ENCODE assay signal across 20 cellular contexts in the genomic region with DNA sequence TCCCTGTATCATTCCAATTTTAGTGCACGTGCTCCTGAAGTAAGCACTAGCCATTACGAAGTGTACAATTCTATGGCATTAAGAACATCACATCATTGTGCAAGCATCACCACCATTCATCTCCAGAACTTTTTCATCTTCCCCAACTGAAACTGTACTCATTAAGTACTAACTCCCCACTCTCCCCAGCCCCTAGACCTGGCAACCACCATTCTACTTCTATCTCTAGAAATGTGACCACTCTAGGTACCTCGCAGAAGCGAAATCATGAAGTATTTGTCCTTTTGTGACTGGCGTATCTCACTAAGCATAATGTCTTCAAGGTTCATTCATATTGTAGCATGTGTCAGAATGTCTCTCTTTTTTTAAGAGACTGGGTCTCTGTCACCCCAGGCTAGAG. TPM values are rescaled to one million over a fixed set of nuclear protein-coding genes. Genes with fewer than 3 reads are reported as not detected.
"Had no signal": no experiment of that assay in that cellular context is flagged by ENCODE, and none has a peak within 500 bp of the region (broad histone marks: within the 10 kb centered on the region; RNA-seq: fewer than 3 reads in every experiment).

No MANE protein-coding gene starts in this region.

- H3K27ac ChIP-seq: epithelial cell of prostate, neutrophil, parathyroid adenoma, tibial nerve had no signal

- H3K9me3 ChIP-seq: mucosa of descending colon, neutrophil, tibial nerve had no signal

- H3K27me3 ChIP-seq: neutrophil, tibial nerve had no signal

- H3K4me3 ChIP-seq: mucosa of descending colon, tibial nerve had no signal

- DNase-seq: activated CD4-positive, alpha-beta T cell treated with anti-CD3 and anti-CD28 coated beads, Interleukin-2, amount 50 U/mL, for 48 hours; activated CD8-positive, alpha-beta memory T cell treated with anti-CD3 and anti-CD28 coated beads, Interleukin-2, amount 50 U/mL, for 4 hours; aorta; cerebellar nuclear complex; foreskin melanocyte; head of caudate nucleus; kidney glomerular epithelial cell; left ventricle myocardium superior; mucosa of descending colon; natural killer cell; stimulated activated naive B cell treated with anti-CD40 and anti-IgM and Interleukin-4, amounts not matched to agents 10 μg/mL and 1 μg/mL and 100 μg/mL, for 72 hours; substantia nigra had no signal

- H3K27ac Mint-ChIP-seq: dendritic cell treated with granulocyte-macrophage colony-stimulating factor and Interleukin-4, amounts not matched to agents 40 ng/mL and 50 ng/mL, for 4 days; memory B cell; T-helper 2 cell treated with Interferon-gamma antibody and Interleukin-4, amounts not matched to agents 5 μg/mL and 100 μg/mL, for 36 hours had no signal

- ATAC-seq: mucosa of descending colon, natural killer cell had no signal

- H3K27me3 Mint-ChIP-seq: dendritic cell treated with granulocyte-macrophage colony-stimulating factor and Interleukin-4, amounts not matched to agents 40 ng/mL and 50 ng/mL, for 4 days; memory B cell; stimulated activated naive B cell treated with anti-CD40 and anti-IgM and Interleukin-4, amounts not matched to agents 10 μg/mL and 1 μg/mL and 100 μg/mL, for 72 hours had no signal

- H3K9me3 Mint-ChIP-seq: dendritic cell treated with granulocyte-macrophage colony-stimulating factor and Interleukin-4, amounts not matched to agents 40 ng/mL and 50 ng/mL, for 4 days; memory B cell; natural killer cell; stimulated activated naive B cell treated with anti-CD40 and anti-IgM and Interleukin-4, amounts not matched to agents 10 μg/mL and 1 μg/mL and 100 μg/mL, for 72 hours; T-helper 2 cell treated with Interferon-gamma antibody and Interleukin-4, amounts not matched to agents 5 μg/mL and 100 μg/mL, for 36 hours had no signal

- H3K4me3 Mint-ChIP-seq: dendritic cell treated with granulocyte-macrophage colony-stimulating factor and Interleukin-4, amounts not matched to agents 40 ng/mL and 50 ng/mL, for 4 days; memory B cell; natural killer cell; stimulated activated naive B cell treated with anti-CD40 and anti-IgM and Interleukin-4, amounts not matched to agents 10 μg/mL and 1 μg/mL and 100 μg/mL, for 72 hours; T-helper 2 cell treated with Interferon-gamma antibody and Interleukin-4, amounts not matched to agents 5 μg/mL and 100 μg/mL, for 36 hours had no signal

- H3K36me3 Mint-ChIP-seq: natural killer cell had no signal

RNA-seq across cellular contexts. Expression of a gene that starts 52.1 kb away (rescaled TPM):
- total RNA-seq: natural killer cell, renal cortical epithelial cell had no signal
